Comparison of ENCODE assay signal across 9 cellular contexts in the genomic region with DNA sequence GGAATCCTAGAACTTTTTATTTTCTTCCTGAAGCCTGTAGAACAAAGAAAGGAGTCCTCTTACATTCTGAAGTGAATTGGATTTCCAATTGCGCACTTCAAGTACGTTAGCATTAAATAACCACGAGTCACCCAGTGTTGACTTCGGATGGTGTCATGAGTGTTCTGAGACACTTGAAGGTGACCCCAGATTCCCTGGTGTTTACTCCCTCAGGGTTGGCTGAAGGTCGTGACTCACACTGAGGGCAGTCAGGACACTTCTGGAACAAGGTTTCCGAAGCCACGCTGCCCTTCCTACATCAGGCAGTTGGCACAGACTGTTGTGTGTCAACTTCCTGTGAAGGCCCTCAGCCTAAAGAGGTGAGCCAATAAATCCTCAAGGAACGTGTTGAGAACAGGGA.
DNase-seq lines count a peak whose midpoint lies in the region; ATAC-seq, FAIRE-seq and TF ChIP-seq lines count a peak whose summit lies in the region.
"Had no signal": no experiment of that assay in that cellular context is flagged by ENCODE, and none has a peak within 500 bp of the region (broad histone marks: within the 10 kb centered on the region; RNA-seq: fewer than 3 reads in every experiment).

No MANE protein-coding gene starts in this region.

- no peaks in the 10 kb centered on the region for H4K20me1 ChIP-seq in H1 (replicated peaks in 1 of 2; ENCODE audit: control insufficient read depth in 1 of 2, insufficient read depth in 2 of 2, low read length in 2 of 2)

- 93% methylated on average over 8 of the region's 8 CpGs; no CpG with 5 or more reads in 1 of the 2 experiments for WGBS in H1 (ENCODE audit: extremely low coverage in 1 of 2, insufficient coverage in 1 of 2, insufficient read length in 1 of 2, insufficient replicate concordance in 2 of 2, low coverage in 1 of 2, low lambda C conversion rate in 2 of 2, missing lambda C conversion rate in 1 of 2), 2 experiments
- 8% methylated on average over 8 of the region's 8 CpGs for WGBS in mesenchymal stem cell
- WGBS in upper lobe of left lung, 2 donors: 48 to 59% methylated on average over 5 to 8 of the region's 8 CpGs

- no peak overlapping the region for H3K9ac ChIP-seq in H1 (replicated peaks in 1 of 4; ENCODE audit: extremely low read depth in 1 of 4, low read depth in 3 of 4, low read length in 3 of 4)
- H3K9ac ChIP-seq in mesenchymal stem cell (ENCODE audit: low read length): peak overlapping the region; percentile 94

- H3K23ac ChIP-seq in H1 (ENCODE audit: insufficient read length) (no peak overlapping the region), mesenchymal stem cell (ENCODE audit: low read length in 2 of 2) (no peak overlapping the region)

- DNase-seq in MG63 (peak; percentile 94), H1 (ENCODE audit: low read depth in 1 of 2, low spot score in 2 of 2) (no peak), mesenchymal stem cell (peak; percentile 95), upper lobe of left lung (peak in 1 of 2 donors; percentile 87), nucleus accumbens (lab: John Stamatoyannopoulos, UW) (no peak), cerebellum (ENCODE audit: low spot score) (no peak), frontal cortex (ENCODE audit: low spot score in 2 of 2) (no peak)
- DNase-seq: NCI-H2029 had no signal

- H3K56ac ChIP-seq in H1 (replicated peaks; ENCODE audit: insufficient read length, low read depth, low read length): no peak overlapping the region

- H2BK15ac ChIP-seq in H1 (ENCODE audit: low read length): no peak overlapping the region; the same call in 1 of the 2 replicates
- no peak overlapping the region for H2BK15ac ChIP-seq in mesenchymal stem cell (ENCODE audit: low read depth, poor library complexity, severe bottlenecking)

- H3K27me3 ChIP-seq in MG63 (no peaks in the 10 kb centered on the region), H1 (replicated peaks in 1 of 4; ENCODE audit: control insufficient read depth in 3 of 4, extremely low read depth in 1 of 4, insufficient read depth in 3 of 4, low read length in 3 of 4) (no peaks in the 10 kb centered on the region), mesenchymal stem cell (ENCODE audit: control insufficient read depth in 1 of 2, insufficient read depth in 1 of 2, low read length in 2 of 2) (no peaks in the 10 kb centered on the region), upper lobe of left lung (no peaks in the 10 kb centered on the region)

- H3K79me1 ChIP-seq in H1 (ENCODE audit: low read depth, low read length) (no peaks in the 10 kb centered on the region), mesenchymal stem cell (replicated peaks; ENCODE audit: low read length, poor library complexity, severe bottlenecking) (no peaks in the 10 kb centered on the region)

- no peak for TF ChIP-seq POLR2A in H1 (IDR thresholded peaks at IDR 0.05; ENCODE audit: control extremely low read depth in 1 of 2, low read depth in 2 of 2, low read length in 2 of 2)
- no peak for TF ChIP-seq POLR2A in upper lobe of left lung (IDR thresholded peaks at IDR 0.05)

- H3K18ac ChIP-seq in H1 (ENCODE audit: extremely low read depth, low read length): no peak overlapping the region
- H3K18ac ChIP-seq in mesenchymal stem cell (ENCODE audit: low read depth in 1 of 2, low read length in 2 of 2): peak overlapping the region; percentile 53 to 67

- 0 out of 2 replicates have a peak overlapping the region, but pooled peaks have one; percentile 34 for H2AFZ ChIP-seq in H1 (ENCODE audit: low read length)
- no peak overlapping the region for H2AFZ ChIP-seq in mesenchymal stem cell (ENCODE audit: low read depth, low read length)

- no peak for FAIRE-seq in H1 (lab: Jason Lieb, UNC)
- no peak for FAIRE-seq in frontal cortex (lab: Jason Lieb, UNC)

- 0 out of 2 replicates have a peak overlapping the region, but pooled peaks have one; percentile 23 for H2BK5ac ChIP-seq in H1 (ENCODE audit: low read depth, low read length)
- H2BK5ac ChIP-seq in mesenchymal stem cell (ENCODE audit: low read depth, low read length, poor library complexity, severe bottlenecking): no peak overlapping the region

- no peak overlapping the region for H3K4ac ChIP-seq in H1 (replicated peaks; ENCODE audit: insufficient read length, low read depth, low read length)
- H3K4ac ChIP-seq in mesenchymal stem cell (ENCODE audit: low read depth in 1 of 2, low read length in 2 of 2): no peak overlapping the region

- no peak overlapping the region for H2BK12ac ChIP-seq in H1 (ENCODE audit: low read depth, low read length)
- H2BK12ac ChIP-seq in mesenchymal stem cell (ENCODE audit: low read length in 2 of 2): peak overlapping the region in 1 of 2 experiments; percentile 87

- H2BK120ac ChIP-seq in H1 (replicated peaks; ENCODE audit: low read depth, low read length): no peak overlapping the region
- H2BK120ac ChIP-seq in mesenchymal stem cell (ENCODE audit: low read depth, low read length): no peak overlapping the region

- no peaks in the 10 kb centered on the region for H3K4me1 ChIP-seq in H1 (replicated peaks in 1 of 4; ENCODE audit: control insufficient read depth in 3 of 4, insufficient read depth in 4 of 4, low read length in 3 of 4)
- H3K4me1 ChIP-seq in mesenchymal stem cell (ENCODE audit: control insufficient read depth, insufficient read depth, low read depth, low read length): peaks cover 3% of the 10 kb centered on the region
- H3K4me1 ChIP-seq in upper lobe of left lung: peaks cover 0 to 12% (median 2%) of the 10 kb centered on the region in 4 donors

- CTCF ChIA-PET in H1 (lab: Charles Lee; ENCODE audit: partially characterized antibody): no interaction called here

- TF ChIP-seq CTCF in H1 (IDR thresholded peaks at IDR 0.05; ENCODE audit: control extremely low read depth in 1 of 3, insufficient read depth in 1 of 3, low read depth in 1 of 3, low read length in 3 of 3): no peak
- no peak for TF ChIP-seq CTCF in upper lobe of left lung (IDR thresholded peaks at IDR 0.05)

- H3K79me2 ChIP-seq in H1 (ENCODE audit: control insufficient read depth in 1 of 2, insufficient read depth in 2 of 2, low read length in 2 of 2): no peaks in the 10 kb centered on the region

- no peak for TF ChIP-seq EP300 in H1 (IDR thresholded peaks at IDR 0.05; ENCODE audit: borderline replicate concordance in 1 of 2, low read depth in 2 of 2, low read length in 2 of 2)
- peak in 2 of 4 donors; percentile 67 to 97 for TF ChIP-seq EP300 in upper lobe of left lung (IDR thresholded peaks at IDR 0.05)

- no peak overlapping the region for H4K91ac ChIP-seq in H1 (replicated peaks; ENCODE audit: insufficient read length, low read length)
- H4K91ac ChIP-seq in mesenchymal stem cell (ENCODE audit: low read length): peak overlapping the region; percentile 30

- H3K36me3 ChIP-seq in MG63 (no peaks in the 10 kb centered on the region), H1 (ENCODE audit: control insufficient read depth in 2 of 4, insufficient read depth in 4 of 4, low read length in 3 of 4) (no peaks in the 10 kb centered on the region), mesenchymal stem cell (ENCODE audit: control insufficient read depth in 1 of 2, insufficient read depth in 2 of 2, low read depth in 1 of 2, low read length in 2 of 2) (no peaks in the 10 kb centered on the region), upper lobe of left lung (no peaks in the 10 kb centered on the region)

- no peaks in the 10 kb centered on the region for H3K23me2 ChIP-seq in H1 (ENCODE audit: low read depth, low read length)

- H2BK20ac ChIP-seq in H1 (ENCODE audit: low read length): 0 out of 2 replicates have a peak overlapping the region, but pooled peaks have one; percentile 35

- H2AK5ac ChIP-seq in H1 (ENCODE audit: low read depth, low read length) (peak overlapping the region; percentile 48; the same call in 1 of the 2 replicates), mesenchymal stem cell (ENCODE audit: low read length, severe bottlenecking) (no peak overlapping the region)

- H4K8ac ChIP-seq in H1 (ENCODE audit: extremely low read depth, insufficient read depth, low read length) (no peak overlapping the region), mesenchymal stem cell (ENCODE audit: low read length) (peak overlapping the region; percentile 72)

- H3K4me3 ChIP-seq in MG63: peak overlapping the region; percentile 23
- H3K4me3 ChIP-seq in H1 (ENCODE audit: extremely low read depth in 1 of 4, insufficient read depth in 2 of 4, low read depth in 3 of 4, low read length in 4 of 4): no peak overlapping the region
- H3K4me3 ChIP-seq in mesenchymal stem cell (ENCODE audit: insufficient read depth in 1 of 2, low read depth in 1 of 2, low read length in 2 of 2): peak overlapping the region in 1 of 2 experiments; percentile 8
- H3K4me3 ChIP-seq in upper lobe of left lung: no peak overlapping the region

- TF ChIP-seq RAD21 in H1 (IDR thresholded peaks at IDR 0.05 in 1 of 2, conservative IDR thresholded peaks at IDR 0.05 in 1 of 2; ENCODE audit: low read depth in 2 of 2, low read length in 2 of 2): no peak

- ATAC-seq in upper lobe of left lung (ENCODE audit: low FRiP score in 2 of 2): peak; percentile 81 to 93
- ATAC-seq in HG03521 (IDR thresholded peaks at IDR 0.05; ENCODE audit: unreplicated experiment): no peak

- no peak overlapping the region for H3K14ac ChIP-seq in H1 (ENCODE audit: insufficient read length)
- no peak overlapping the region for H3K14ac ChIP-seq in mesenchymal stem cell (ENCODE audit: low read length in 2 of 2)

- H3K27ac ChIP-seq in H1 (ENCODE audit: low read depth, low read length) (no peak overlapping the region), mesenchymal stem cell (ENCODE audit: low read length, poor library complexity, severe bottlenecking) (peak overlapping the region; percentile 22), upper lobe of left lung (peak overlapping the region; percentile 75 to 83 (median 80))

- POLR2A ChIA-PET in H1 (lab: Charles Lee; ENCODE audit: partially characterized antibody): no interaction called here

- no peak overlapping the region for H4K5ac ChIP-seq in H1 (ENCODE audit: insufficient read length, low read depth, low read length)

- no peak overlapping the region for H3K4me2 ChIP-seq in H1 (ENCODE audit: insufficient read depth in 1 of 2, low read depth in 2 of 2, low read length in 2 of 2)
- no peak overlapping the region for H3K4me2 ChIP-seq in mesenchymal stem cell (ENCODE audit: low read length, poor library complexity, severe bottlenecking)

- peaks cover 2% of the 10 kb centered on the region; the same call in 1 of the 2 replicates for H3K9me3 ChIP-seq in MG63
- no peaks in the 10 kb centered on the region for H3K9me3 ChIP-seq in H1 (ENCODE audit: insufficient read depth in 2 of 2, low read depth in 1 of 2, low read length in 1 of 2)
- no peaks in the 10 kb centered on the region for H3K9me3 ChIP-seq in mesenchymal stem cell (ENCODE audit: control insufficient read depth, low read length)
- no peaks in the 10 kb centered on the region for H3K9me3 ChIP-seq in upper lobe of left lung

TF ChIP-seq in H1, 55 proteins besides CTCF, POLR2A, EP300 and RAD21 (continues in another document):
- no peak for TF ChIP-seq BACH1 (IDR thresholded peaks at IDR 0.05; ENCODE audit: low read length)

Comparison
In these comparisons a context has a peak if more than half of its experiments do, and no peak if none do; other contexts are left out.
1. DNase-seq: peak in MG63 (single experiment) and mesenchymal stem cell (single experiment); none in H1 (0 of 2), nucleus accumbens (0 of 56), cerebellum (single experiment) and frontal cortex (0 of 2).